8 cellular contexts compared by ENCODE assay signal in genomic region chr1:19704247-19705113, GRCh38. TPM values are rescaled to one million over a fixed set of nuclear protein-coding genes. Genes with fewer than 3 reads are reported as not detected.
DNase-seq lines count a peak whose midpoint lies in the region; ATAC-seq and TF ChIP-seq lines count a peak whose summit lies in the region.

No MANE protein-coding gene starts in this region.

- no peaks in the 10 kb centered on the region for H3K9me3 Mint-ChIP-seq in progenitor cell of endocrine pancreas (ENCODE audit: low read depth)

- 17 to 25% (median 20%) methylated on average over 10 to 19 of the region's 19 CpGs for WGBS in adrenal gland, 4 donors

- no peak overlapping the region for H3K4me3 Mint-ChIP-seq in progenitor cell of endocrine pancreas (ENCODE audit: low read depth)

- peaks cover 2% of the 10 kb centered on the region for H3K4me1 Mint-ChIP-seq in progenitor cell of endocrine pancreas (ENCODE audit: low read depth)

- H3K36me3 ChIP-seq in HUES6 (ENCODE audit: control insufficient read depth, insufficient read depth, low read length) (no peaks in the 10 kb centered on the region), adrenal gland (replicated peaks in 1 of 2) (no peaks in the 10 kb centered on the region)

- H3K4me1 ChIP-seq in HUES6 (ENCODE audit: control insufficient read depth, insufficient read depth, low read length) (peaks cover 12% of the 10 kb centered on the region), adrenal gland (replicated peaks in 1 of 2) (peaks cover 0 to 8% of the 10 kb centered on the region in 2 donors)

- DNase-seq in DMS53 treated with DMSO at 0.1 percent for 48 hours (lab: John Stamatoyannopoulos, UW; ENCODE audit: unreplicated experiment), result peak; percentile 27
- DNase-seq in adrenal gland, result peak; percentile 71 to 88 (median 80)
- DNase-seq in left cardiac atrium, result peak; percentile 79
- DNase-seq in progenitor cell of endocrine pancreas (ENCODE audit: low spot score, unreplicated experiment), result peak; percentile 74

- H3K27me3 ChIP-seq in HUES6 (ENCODE audit: control insufficient read depth, insufficient read depth, low read length) (no peaks in the 10 kb centered on the region), adrenal gland (no peaks in the 10 kb centered on the region)

- peak; percentile 75 to 94 (median 88) for TF ChIP-seq CTCF in adrenal gland (IDR thresholded peaks at IDR 0.05)
- peak; percentile 90 for TF ChIP-seq CTCF in progenitor cell of endocrine pancreas (IDR thresholded peaks at IDR 0.05; ENCODE audit: unreplicated experiment)

- intact Hi-C loops in adrenal gland (cut with DNase I), result loop anchor here (2.0 to 5.0 kb wide), 2 partner anchors 37 to 42 kb away; no protein-coding TSS in a partner anchor
- intact Hi-C loops in left cardiac atrium (cut with DNase I), result loop anchor here (2.0 to 5.0 kb wide), 2 partner anchors 42 kb away; partner anchors contain the start of gene HTR6 (in 1 of the 2)

- peak overlapping the region; percentile 42 for H3K4me3 ChIP-seq in HUES6 (ENCODE audit: low read depth, low read length)
- no peak overlapping the region for H3K4me3 ChIP-seq in adrenal gland

- no peak overlapping the region for H3K27ac Mint-ChIP-seq in progenitor cell of endocrine pancreas

- H3K27ac ChIP-seq in HUES6 (ENCODE audit: low read depth, low read length) (no peak overlapping the region), adrenal gland (no peak overlapping the region)

- H3K9ac ChIP-seq in HUES6 (ENCODE audit: low read length), result no peak overlapping the region

- ATAC-seq in SK-N-SH treated with all-trans-retinoic acid at 6 μM for 48 hours (peak; percentile 99), left cardiac atrium (peak; percentile 91), HG03196 (IDR thresholded peaks at IDR 0.05; ENCODE audit: unreplicated experiment) (no peak), GM18858 (IDR thresholded peaks at IDR 0.05; ENCODE audit: unreplicated experiment) (no peak)

- peaks cover 1% of the 10 kb centered on the region for H3K36me3 Mint-ChIP-seq in progenitor cell of endocrine pancreas (ENCODE audit: insufficient read depth)

- TF ChIP-seq POLR2A in adrenal gland (IDR thresholded peaks at IDR 0.05), result no peak

- H3K9me3 ChIP-seq in HUES6 (ENCODE audit: control insufficient read depth, insufficient read depth, low read depth, low read length) (no peaks in the 10 kb centered on the region), adrenal gland (replicated peaks in 1 of 3) (no peaks in the 10 kb centered on the region)

- no peaks in the 10 kb centered on the region for H3K27me3 Mint-ChIP-seq in progenitor cell of endocrine pancreas

TF ChIP-seq in SK-N-SH treated with all-trans-retinoic acid at 6 μM for 48 hours, 23 proteins besides CTCF, POLR2A, EP300 and RAD21:
- TF ChIP-seq OSR1 (CRISPR knock-in tag; IDR thresholded peaks at IDR 0.05) (no peak), ZC3H10 (CRISPR knock-in tag; IDR thresholded peaks at IDR 0.05) (no peak), ISL1 (CRISPR knock-in tag; IDR thresholded peaks at IDR 0.05) (no peak), POU6F1 (CRISPR knock-in tag; IDR thresholded peaks at IDR 0.05; ENCODE audit: borderline replicate concordance, low read depth) (no peak), PPARA (CRISPR knock-in tag; IDR thresholded peaks at IDR 0.05; ENCODE audit: borderline replicate concordance) (no peak), ZNF8 (CRISPR knock-in tag; IDR thresholded peaks at IDR 0.05) (no peak), CSDC2 (CRISPR knock-in tag; IDR thresholded peaks at IDR 0.05) (no peak), ARNTL (CRISPR knock-in tag; IDR thresholded peaks at IDR 0.05; ENCODE audit: borderline replicate concordance, low read depth) (no peak)
TF ChIP-seq in SK-N-SH treated with all-trans-retinoic acid at 6 μM for 48 hours: peak in this region for 0.

RNA-seq across cellular contexts. Expression of gene HTR6, which starts 39.8 kb away (rescaled TPM):
- total RNA-seq in adrenal gland (not detected), left cardiac atrium (not detected), progenitor cell of endocrine pancreas (not detected in 2 replicates)
- not detected for polyA plus RNA-seq in adrenal gland

Comparison
In these comparisons a context has a peak if more than half of its experiments do, and no peak if none do; other contexts are left out.
1. DNase-seq: peak in every context shown above with its lines; median percentile 80 in adrenal gland; 79 in left cardiac atrium; 74 in progenitor cell of endocrine pancreas; 27 in DMS53 treated with DMSO at 0.1 percent for 48 hours.
2. ATAC-seq: peak in SK-N-SH treated with all-trans-retinoic acid at 6 μM for 48 hours (single experiment) and left cardiac atrium (2 of 2); none in HG03196 (single experiment) and GM18858 (single experiment).